ENCODE assay signal across 2 cellular contexts in genomic region chr7:95531605-95532004, GRCh38.
TF ChIP-seq lines count a peak whose summit lies in the region.

No MANE protein-coding gene starts in this region.

TF ChIP-seq in A549, 52 proteins besides CTCF, POLR2A, EP300 and RAD21:
- no peak for TF ChIP-seq PBX3 (IDR thresholded peaks at IDR 0.05)
- no peak for TF ChIP-seq JUN (IDR thresholded peaks at IDR 0.05)
- no peak for TF ChIP-seq ZSCAN20 (CRISPR knock-in tag; IDR thresholded peaks at IDR 0.05)
- no peak for TF ChIP-seq ESRRA (IDR thresholded peaks at IDR 0.05; ENCODE audit: borderline replicate concordance, low read length)

TF ChIP-seq in GM12878, 131 proteins besides CTCF, POLR2A, EP300 and RAD21 (continued from another document):
- TF ChIP-seq NR2F1 (conservative IDR thresholded peaks at IDR 0.05) (no peak), SPI1 (IDR thresholded peaks at IDR 0.05; ENCODE audit: borderline replicate concordance, insufficient read depth, low read depth, low read length) (no peak), SMC3 (IDR thresholded peaks at IDR 0.05; ENCODE audit: borderline replicate concordance, low read length) (no peak), ESRRA (IDR thresholded peaks at IDR 0.05; ENCODE audit: low read length) (no peak), ZBTB33 (IDR thresholded peaks at IDR 0.05) (no peak)
